Comparison of ENCODE assay signal across 8 cellular contexts in the genomic region with DNA sequence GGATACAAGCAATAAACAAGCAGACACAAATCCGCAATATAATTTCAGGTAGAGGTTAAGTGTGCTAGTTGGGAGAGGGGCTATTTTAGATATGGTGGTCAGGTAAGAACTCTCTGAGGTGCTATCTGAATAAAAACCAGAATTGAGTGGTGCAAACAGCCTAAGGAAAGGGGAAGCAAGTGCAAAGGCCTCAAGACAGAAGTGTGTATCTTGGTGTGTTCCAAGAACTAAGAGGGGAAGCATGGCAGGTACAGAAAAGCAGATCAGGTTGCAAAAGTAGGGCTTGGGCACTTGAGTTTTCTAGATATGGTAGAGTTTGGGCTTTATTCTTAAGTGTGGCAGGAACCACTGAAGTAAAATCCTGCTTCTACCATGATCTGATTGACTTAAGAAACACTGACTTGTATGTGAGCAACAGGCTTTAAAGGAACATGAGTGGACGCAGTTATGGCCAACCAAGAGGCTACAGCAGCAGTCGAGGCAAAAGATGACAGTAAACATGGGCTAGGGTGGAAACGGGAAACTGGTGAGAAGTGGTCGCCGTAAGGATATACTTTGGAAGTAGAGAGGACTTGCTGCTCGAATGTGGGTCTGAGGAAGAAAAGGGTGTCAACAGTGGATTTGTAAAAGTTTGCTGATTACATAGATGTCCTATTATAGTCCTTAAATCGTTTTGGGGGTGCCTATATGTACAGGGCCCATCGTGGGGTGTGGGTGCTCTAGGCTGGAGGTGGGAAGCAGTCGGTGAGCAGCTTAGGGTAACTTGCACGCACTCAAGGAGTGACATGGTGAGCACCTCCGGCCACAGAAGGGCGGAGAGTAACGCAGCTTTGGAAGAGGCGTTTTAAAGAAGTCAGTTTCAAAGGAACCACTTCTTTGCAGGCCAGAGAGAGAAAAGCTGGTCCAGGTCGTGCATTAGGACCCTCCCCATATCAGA. TPM values are rescaled to one million over a fixed set of nuclear protein-coding genes. Genes with fewer than 3 reads are reported as not detected.
DNase-seq lines count a peak whose midpoint lies in the region; ATAC-seq, FAIRE-seq and TF ChIP-seq lines count a peak whose summit lies in the region.

No MANE protein-coding gene starts in this region.

- 5 to 8% methylated on average over 16 of the region's 16 CpGs for WGBS in esophagus, 2 donors

- H3K9me2 ChIP-seq in GM23338 (ENCODE audit: insufficient read depth) = no peaks in the 10 kb centered on the region

- peaks cover 7% of the 10 kb centered on the region for H3K9me3 Mint-ChIP-seq in GM23338
- H3K9me3 Mint-ChIP-seq in activated CD8-positive, alpha-beta T cell treated with anti-CD3 and anti-CD28 coated beads, Interleukin-2, amount 10 ng/mL, durations not matched to agents 7 days and 5 days (ENCODE audit: insufficient read depth) = no peaks in the 10 kb centered on the region
- H3K9me3 Mint-ChIP-seq in natural killer cell treated with Interleukin-12 subunit alpha and Interleukin-12 subunit beta and Interleukin-15 and Interleukin-18, amount 100 ng/mL, for 72 hours = no peaks in the 10 kb centered on the region

- H3K27me3 Mint-ChIP-seq in GM23338 (ENCODE audit: insufficient read depth, low read depth, poor library complexity) = peaks cover 8% of the 10 kb centered on the region
- no peaks in the 10 kb centered on the region for H3K27me3 Mint-ChIP-seq in activated CD8-positive, alpha-beta T cell treated with anti-CD3 and anti-CD28 coated beads, Interleukin-2, amount 10 ng/mL, durations not matched to agents 7 days and 5 days (ENCODE audit: low read depth)
- no peaks in the 10 kb centered on the region for H3K27me3 Mint-ChIP-seq in natural killer cell treated with Interleukin-12 subunit alpha and Interleukin-12 subunit beta and Interleukin-15 and Interleukin-18, amount 100 ng/mL, for 72 hours

- peak overlapping the region; percentile 86 for H2AFZ ChIP-seq in GM23338

- no peak for FAIRE-seq in frontal cortex (lab: Jason Lieb, UNC)

- H3K36me3 ChIP-seq in GM23338 (ENCODE audit: insufficient read depth) (peaks cover 22% of the 10 kb centered on the region; the same call in 1 of the 2 replicates), esophagus (ENCODE audit: control insufficient read depth in 2 of 2, insufficient read depth in 2 of 2, low read length in 1 of 2) (peaks cover 0 to 3% of the 10 kb centered on the region in 2 donors)

- peaks cover 22% of the 10 kb centered on the region for H3K36me3 Mint-ChIP-seq in GM23338 (ENCODE audit: low read depth)
- peaks cover 24% of the 10 kb centered on the region for H3K36me3 Mint-ChIP-seq in activated CD8-positive, alpha-beta T cell treated with anti-CD3 and anti-CD28 coated beads, Interleukin-2, amount 10 ng/mL, durations not matched to agents 7 days and 5 days (ENCODE audit: low read depth)
- peaks cover 9% of the 10 kb centered on the region for H3K36me3 Mint-ChIP-seq in natural killer cell treated with Interleukin-12 subunit alpha and Interleukin-12 subunit beta and Interleukin-15 and Interleukin-18, amount 100 ng/mL, for 72 hours

- CTCF ChIA-PET in activated CD8-positive, alpha-beta T cell treated with anti-CD3 and anti-CD28 coated beads, Interleukin-2, amount 10 ng/mL, durations not matched to agents 7 days and 5 days (lab: Charles Lee) = interaction anchor here (0.8 to 2.9 kb wide), 7 partner anchors 10 to 162 kb away, joined by 3 to 32 read pairs (median 9); no protein-coding TSS in a partner anchor

- peak overlapping the region; percentile 93 for H3K4me3 ChIP-seq in GM12865 (ENCODE audit: low read depth, low read length)
- peak overlapping the region; percentile 94 for H3K4me3 ChIP-seq in GM23338
- peak overlapping the region; percentile 66 for H3K4me3 ChIP-seq in LNCaP clone FGC (ENCODE audit: low read depth, low read length)
- H3K4me3 ChIP-seq in esophagus (ENCODE audit: low read depth in 1 of 2, low read length in 2 of 2) = peak overlapping the region; percentile 94 to 96

- H3K4me1 ChIP-seq in GM23338 (ENCODE audit: insufficient read depth) = peaks cover 10% of the 10 kb centered on the region
- H3K4me1 ChIP-seq in esophagus (ENCODE audit: control insufficient read depth in 2 of 2, insufficient read depth in 2 of 2, low read length in 1 of 2) = peaks cover 0 to 4% of the 10 kb centered on the region in 2 donors

- H4K20me1 ChIP-seq in GM23338 (replicated peaks; ENCODE audit: insufficient read depth) = no peaks in the 10 kb centered on the region

- TF ChIP-seq CTCF in GM12865 (IDR thresholded peaks at IDR 0.05; ENCODE audit: insufficient read depth, low read depth, low read length, missing control alignments) (no peak), GM23338 (conservative IDR thresholded peaks at IDR 0.05; ENCODE audit: low read depth in 2 of 2) (no peak), LNCaP clone FGC (IDR thresholded peaks at IDR 0.05; ENCODE audit: control insufficient read depth, extremely low read depth, insufficient read depth) (no peak)

- H3K9me3 ChIP-seq in esophagus (ENCODE audit: control insufficient read depth in 2 of 2, insufficient read depth in 1 of 2, low read depth in 1 of 2, low read length in 1 of 2) = no peaks in the 10 kb centered on the region

- DNase-seq in GM12865 (ENCODE audit: low read depth) = peak; percentile 55
- peak; percentile 33 for DNase-seq in GM23338 (ENCODE audit: low spot score)
- DNase-seq in LNCaP clone FGC (ENCODE audit: low read depth) = no peak
- DNase-seq in activated CD8-positive, alpha-beta T cell treated with anti-CD3 and anti-CD28 coated beads, Interleukin-2, amount 10 ng/mL, durations not matched to agents 7 days and 5 days = peak; percentile 59
- no peak for DNase-seq in natural killer cell treated with Interleukin-12 subunit alpha and Interleukin-12 subunit beta and Interleukin-15 and Interleukin-18, amount 100 ng/mL, for 72 hours (ENCODE audit: low spot score)
- no peak for DNase-seq in NCI-H1694 (lab: John Stamatoyannopoulos, UW)
- no peak for DNase-seq in frontal cortex (ENCODE audit: low spot score in 2 of 2)

- H3K4me3 Mint-ChIP-seq in GM23338 = peak overlapping the region; percentile 96
- H3K4me3 Mint-ChIP-seq in activated CD8-positive, alpha-beta T cell treated with anti-CD3 and anti-CD28 coated beads, Interleukin-2, amount 10 ng/mL, durations not matched to agents 7 days and 5 days = peak overlapping the region; percentile 84
- peak overlapping the region; percentile 96 for H3K4me3 Mint-ChIP-seq in natural killer cell treated with Interleukin-12 subunit alpha and Interleukin-12 subunit beta and Interleukin-15 and Interleukin-18, amount 100 ng/mL, for 72 hours

- H3K4me2 ChIP-seq in GM23338 = peak overlapping the region; percentile 94

- ATAC-seq in GM23338 = peak; percentile 59
- ATAC-seq in activated CD8-positive, alpha-beta T cell treated with anti-CD3 and anti-CD28 coated beads, Interleukin-2, amount 10 ng/mL, durations not matched to agents 7 days and 5 days = peak; percentile 73
- ATAC-seq in natural killer cell treated with Interleukin-12 subunit alpha and Interleukin-12 subunit beta and Interleukin-15 and Interleukin-18, amount 100 ng/mL, for 72 hours = peak; percentile 60 to 76

- H3K4me1 Mint-ChIP-seq in GM23338 = peaks cover 15% of the 10 kb centered on the region
- H3K4me1 Mint-ChIP-seq in activated CD8-positive, alpha-beta T cell treated with anti-CD3 and anti-CD28 coated beads, Interleukin-2, amount 10 ng/mL, durations not matched to agents 7 days and 5 days (ENCODE audit: low read depth) = peaks cover 41% of the 10 kb centered on the region
- peaks cover 23% of the 10 kb centered on the region in 2 donors for H3K4me1 Mint-ChIP-seq in natural killer cell treated with Interleukin-12 subunit alpha and Interleukin-12 subunit beta and Interleukin-15 and Interleukin-18, amount 100 ng/mL, for 72 hours (ENCODE audit: low read depth in 2 of 2)

- peak overlapping the region; percentile 87 for H3K27ac Mint-ChIP-seq in GM23338
- peak overlapping the region; percentile 89 for H3K27ac Mint-ChIP-seq in activated CD8-positive, alpha-beta T cell treated with anti-CD3 and anti-CD28 coated beads, Interleukin-2, amount 10 ng/mL, durations not matched to agents 7 days and 5 days
- H3K27ac Mint-ChIP-seq in natural killer cell treated with Interleukin-12 subunit alpha and Interleukin-12 subunit beta and Interleukin-15 and Interleukin-18, amount 100 ng/mL, for 72 hours = peak overlapping the region; percentile 91 to 94

- peaks cover 41% of the 10 kb centered on the region for H3K79me2 ChIP-seq in GM23338 (replicated peaks; ENCODE audit: insufficient read depth)

- H3K27ac ChIP-seq in GM23338 (ENCODE audit: low read depth) = peak overlapping the region; percentile 89
- peak overlapping the region; percentile 84 to 92 for H3K27ac ChIP-seq in esophagus (ENCODE audit: low read depth in 2 of 2, low read length in 1 of 2)

- H3F3A ChIP-seq in GM23338 (replicated peaks; ENCODE audit: low read depth) = no peaks in the 10 kb centered on the region

- POLR2A ChIA-PET in activated CD8-positive, alpha-beta T cell treated with anti-CD3 and anti-CD28 coated beads, Interleukin-2, amount 10 ng/mL, durations not matched to agents 7 days and 5 days (lab: Charles Lee) = interaction anchor here (0.6 to 1.9 kb wide), 9 partner anchors 10 to 283 kb away, joined by 3 to 35 read pairs (median 4); no protein-coding TSS in a partner anchor

- H3K27me3 ChIP-seq in GM23338 (ENCODE audit: insufficient read depth) (peaks cover 6% of the 10 kb centered on the region; the same call in 1 of the 2 replicates), esophagus (ENCODE audit: control insufficient read depth in 1 of 2, insufficient read depth in 2 of 2, low read length in 2 of 2) (no peaks in the 10 kb centered on the region)

TF ChIP-seq in GM23338, 12 proteins besides CTCF, POLR2A, EP300 and RAD21 (continues in another document):
- TF ChIP-seq STAT1 (IDR thresholded peaks at IDR 0.05; ENCODE audit: unreplicated experiment) = no peak

RNA-seq across cellular contexts. Expression of a gene that starts 0.7 kb away (rescaled TPM):
- 19.6 and 23.9 TPM in 2 replicates for total RNA-seq in GM23338 (2014; rRNA removed; shearing (Covaris generic))
- 18.1 and 18.4 TPM in 2 replicates for polyA plus RNA-seq in GM23338 (2016; fragmentation: Nextera tagmentation; extraction: Ambion mirVana)
- total RNA-seq in activated CD8-positive, alpha-beta T cell treated with anti-CD3 and anti-CD28 coated beads, Interleukin-2, amount 10 ng/mL, durations not matched to agents 7 days and 5 days = 10 to 100 TPM; 17.2 to 19.2 TPM
- polyA plus RNA-seq in esophagus = 1 to 10 TPM; 5.2 to 6.1 TPM
- 10 to 100 TPM; 18.7 to 20.5 TPM for total RNA-seq in natural killer cell treated with Interleukin-12 subunit alpha and Interleukin-12 subunit beta and Interleukin-15 and Interleukin-18, amount 100 ng/mL, for 72 hours
- total RNA-seq in frontal cortex = 6.9 TPM

RNA-seq across cellular contexts. Expression of a gene that starts 6.4 kb away (rescaled TPM):
- 8.7 and 9.5 TPM in 2 replicates for total RNA-seq in GM23338 (2014; rRNA removed; shearing (Covaris generic))
- polyA plus RNA-seq in GM23338 (2016; fragmentation: Nextera tagmentation; extraction: Ambion mirVana) (3.1 and 3.7 TPM in 2 replicates), esophagus (1 to 10 TPM; 1.1 to 1.2 TPM)
- total RNA-seq in activated CD8-positive, alpha-beta T cell treated with anti-CD3 and anti-CD28 coated beads, Interleukin-2, amount 10 ng/mL, durations not matched to agents 7 days and 5 days = 1 to 10 TPM; 7.7 to 7.9 TPM
- total RNA-seq in natural killer cell treated with Interleukin-12 subunit alpha and Interleukin-12 subunit beta and Interleukin-15 and Interleukin-18, amount 100 ng/mL, for 72 hours = 1 to 10 TPM; 7.1 to 7.8 TPM
- total RNA-seq in frontal cortex = 10.2 TPM

Comparison
In these comparisons a context has a peak if more than half of its experiments do, and no peak if none do; other contexts are left out.
1. DNase-seq: peak in GM12865 (single experiment), GM23338 (single experiment) and activated CD8-positive, alpha-beta T cell treated with anti-CD3 and anti-CD28 coated beads, Interleukin-2, amount 10 ng/mL, durations not matched to agents 7 days and 5 days (single experiment); none in LNCaP clone FGC (single experiment), natural killer cell treated with Interleukin-12 subunit alpha and Interleukin-12 subunit beta and Interleukin-15 and Interleukin-18, amount 100 ng/mL, for 72 hours (single experiment), NCI-H1694 (single experiment) and frontal cortex (0 of 2).
2. Peak in every context shown above with its lines, with median percentiles within 50 percentile points of each other: H3K4me3 ChIP-seq, ATAC-seq, H3K27ac Mint-ChIP-seq and H3K4me3 Mint-ChIP-seq.